Comparison of ENCODE assay signal across 1 cellular context in the genomic region with DNA sequence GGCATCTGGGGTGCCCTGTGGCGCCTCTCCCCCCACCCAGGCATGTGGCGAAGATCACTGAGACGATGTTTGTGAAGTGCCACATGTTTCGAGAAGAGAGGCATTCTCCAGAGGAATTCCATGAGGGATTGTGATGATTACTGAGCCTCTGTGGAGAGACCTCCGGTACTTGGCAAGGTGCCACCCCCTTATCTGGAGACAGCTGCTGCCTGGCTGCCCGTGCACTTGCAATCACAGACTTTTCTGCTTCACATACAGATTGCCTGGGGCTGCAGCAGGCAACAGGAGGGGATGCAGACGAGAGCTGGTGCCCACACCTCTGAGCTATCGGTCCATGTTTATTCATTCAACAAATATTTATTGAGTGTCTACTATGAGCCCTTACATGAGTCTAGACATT.
TF ChIP-seq lines count a peak whose summit lies in the region.

No MANE protein-coding gene starts in this region.

TF ChIP-seq in HEK293, 187 proteins besides CTCF, POLR2A, EP300 and RAD21 (continued from another document and continues in another):
- TF ChIP-seq, protein P1, sequence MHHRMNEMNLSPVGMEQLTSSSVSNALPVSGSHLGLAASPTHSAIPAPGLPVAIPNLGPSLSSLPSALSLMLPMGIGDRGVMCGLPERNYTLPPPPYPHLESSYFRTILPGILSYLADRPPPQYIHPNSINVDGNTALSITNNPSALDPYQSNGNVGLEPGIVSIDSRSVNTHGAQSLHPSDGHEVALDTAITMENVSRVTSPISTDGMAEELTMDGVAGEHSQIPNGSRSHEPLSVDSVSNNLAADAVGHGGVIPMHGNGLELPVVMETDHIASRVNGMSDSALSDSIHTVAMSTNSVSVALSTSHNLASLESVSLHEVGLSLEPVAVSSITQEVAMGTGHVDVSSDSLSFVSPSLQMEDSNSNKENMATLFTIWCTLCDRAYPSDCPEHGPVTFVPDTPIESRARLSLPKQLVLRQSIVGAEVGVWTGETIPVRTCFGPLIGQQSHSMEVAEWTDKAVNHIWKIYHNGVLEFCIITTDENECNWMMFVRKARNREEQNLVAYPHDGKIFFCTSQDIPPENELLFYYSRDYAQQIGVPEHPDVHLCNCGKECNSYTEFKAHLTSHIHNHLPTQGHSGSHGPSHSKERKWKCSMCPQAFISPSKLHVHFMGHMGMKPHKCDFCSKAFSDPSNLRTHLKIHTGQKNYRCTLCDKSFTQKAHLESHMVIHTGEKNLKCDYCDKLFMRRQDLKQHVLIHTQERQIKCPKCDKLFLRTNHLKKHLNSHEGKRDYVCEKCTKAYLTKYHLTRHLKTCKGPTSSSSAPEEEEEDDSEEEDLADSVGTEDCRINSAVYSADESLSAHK (tag by site-specific recombination; IDR thresholded peaks at IDR 0.05) = no peak
- 0 out of 2 replicates have a peak, but pooled peaks have one; percentile 13 for TF ChIP-seq SCRT1 (tag by site-specific recombination; IDR thresholded peaks at IDR 0.05; ENCODE audit: borderline replicate concordance)
- 0 out of 2 replicates have a peak, but pooled peaks have one; percentile 50 for TF ChIP-seq ZNF549 (tag by site-specific recombination; IDR thresholded peaks at IDR 0.05)
- no peak for TF ChIP-seq ZNF658 (tag by site-specific recombination; IDR thresholded peaks at IDR 0.05)
- TF ChIP-seq KLF7 (tag by site-specific recombination; IDR thresholded peaks at IDR 0.05; ENCODE audit: borderline replicate concordance) = no peak
- TF ChIP-seq, protein P2, sequence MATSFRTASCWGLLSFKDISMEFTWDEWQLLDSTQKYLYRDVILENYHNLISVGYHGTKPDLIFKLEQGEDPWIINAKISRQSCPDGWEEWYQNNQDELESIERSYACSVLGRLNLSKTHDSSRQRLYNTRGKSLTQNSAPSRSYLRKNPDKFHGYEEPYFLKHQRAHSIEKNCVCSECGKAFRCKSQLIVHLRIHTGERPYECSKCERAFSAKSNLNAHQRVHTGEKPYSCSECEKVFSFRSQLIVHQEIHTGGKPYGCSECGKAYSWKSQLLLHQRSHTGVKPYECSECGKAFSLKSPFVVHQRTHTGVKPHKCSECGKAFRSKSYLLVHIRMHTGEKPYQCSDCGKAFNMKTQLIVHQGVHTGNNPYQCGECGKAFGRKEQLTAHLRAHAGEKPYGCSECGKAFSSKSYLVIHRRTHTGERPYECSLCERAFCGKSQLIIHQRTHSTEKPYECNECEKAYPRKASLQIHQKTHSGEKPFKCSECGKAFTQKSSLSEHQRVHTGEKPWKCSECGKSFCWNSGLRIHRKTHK (tag by site-specific recombination; IDR thresholded peaks at IDR 0.05) = no peak
- no peak for TF ChIP-seq ZNF133 (tag by site-specific recombination; IDR thresholded peaks at IDR 0.05)
- no peak for TF ChIP-seq ZNF184 (tag by site-specific recombination; IDR thresholded peaks at IDR 0.05)
- no peak for TF ChIP-seq ZNF423 (tag by site-specific recombination; IDR thresholded peaks at IDR 0.05)
- no peak for TF ChIP-seq ZNF510 (tag by site-specific recombination; IDR thresholded peaks at IDR 0.05; ENCODE audit: insufficient replicate concordance)
- TF ChIP-seq ZNF670 (tag by site-specific recombination; IDR thresholded peaks at IDR 0.05; ENCODE audit: low read depth) = no peak
- no peak for TF ChIP-seq HOXA7 (CRISPR knock-in tag; IDR thresholded peaks at IDR 0.05; ENCODE audit: borderline replicate concordance)
- TF ChIP-seq ZNF785 (tag by site-specific recombination; IDR thresholded peaks at IDR 0.05) = no peak
- TF ChIP-seq, protein P3, sequence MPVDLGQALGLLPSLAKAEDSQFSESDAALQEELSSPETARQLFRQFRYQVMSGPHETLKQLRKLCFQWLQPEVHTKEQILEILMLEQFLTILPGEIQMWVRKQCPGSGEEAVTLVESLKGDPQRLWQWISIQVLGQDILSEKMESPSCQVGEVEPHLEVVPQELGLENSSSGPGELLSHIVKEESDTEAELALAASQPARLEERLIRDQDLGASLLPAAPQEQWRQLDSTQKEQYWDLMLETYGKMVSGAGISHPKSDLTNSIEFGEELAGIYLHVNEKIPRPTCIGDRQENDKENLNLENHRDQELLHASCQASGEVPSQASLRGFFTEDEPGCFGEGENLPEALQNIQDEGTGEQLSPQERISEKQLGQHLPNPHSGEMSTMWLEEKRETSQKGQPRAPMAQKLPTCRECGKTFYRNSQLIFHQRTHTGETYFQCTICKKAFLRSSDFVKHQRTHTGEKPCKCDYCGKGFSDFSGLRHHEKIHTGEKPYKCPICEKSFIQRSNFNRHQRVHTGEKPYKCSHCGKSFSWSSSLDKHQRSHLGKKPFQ (tag by site-specific recombination; IDR thresholded peaks at IDR 0.05) = no peak
- TF ChIP-seq ZNF132 (tag by site-specific recombination; IDR thresholded peaks at IDR 0.05; ENCODE audit: borderline replicate concordance) = no peak
- TF ChIP-seq, protein P4, sequence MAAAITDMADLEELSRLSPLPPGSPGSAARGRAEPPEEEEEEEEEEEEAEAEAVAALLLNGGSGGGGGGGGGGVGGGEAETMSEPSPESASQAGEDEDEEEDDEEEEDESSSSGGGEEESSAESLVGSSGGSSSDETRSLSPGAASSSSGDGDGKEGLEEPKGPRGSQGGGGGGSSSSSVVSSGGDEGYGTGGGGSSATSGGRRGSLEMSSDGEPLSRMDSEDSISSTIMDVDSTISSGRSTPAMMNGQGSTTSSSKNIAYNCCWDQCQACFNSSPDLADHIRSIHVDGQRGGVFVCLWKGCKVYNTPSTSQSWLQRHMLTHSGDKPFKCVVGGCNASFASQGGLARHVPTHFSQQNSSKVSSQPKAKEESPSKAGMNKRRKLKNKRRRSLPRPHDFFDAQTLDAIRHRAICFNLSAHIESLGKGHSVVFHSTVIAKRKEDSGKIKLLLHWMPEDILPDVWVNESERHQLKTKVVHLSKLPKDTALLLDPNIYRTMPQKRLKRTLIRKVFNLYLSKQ (tag by site-specific recombination; IDR thresholded peaks at IDR 0.05; ENCODE audit: borderline replicate concordance) = no peak
- TF ChIP-seq, protein P5, sequence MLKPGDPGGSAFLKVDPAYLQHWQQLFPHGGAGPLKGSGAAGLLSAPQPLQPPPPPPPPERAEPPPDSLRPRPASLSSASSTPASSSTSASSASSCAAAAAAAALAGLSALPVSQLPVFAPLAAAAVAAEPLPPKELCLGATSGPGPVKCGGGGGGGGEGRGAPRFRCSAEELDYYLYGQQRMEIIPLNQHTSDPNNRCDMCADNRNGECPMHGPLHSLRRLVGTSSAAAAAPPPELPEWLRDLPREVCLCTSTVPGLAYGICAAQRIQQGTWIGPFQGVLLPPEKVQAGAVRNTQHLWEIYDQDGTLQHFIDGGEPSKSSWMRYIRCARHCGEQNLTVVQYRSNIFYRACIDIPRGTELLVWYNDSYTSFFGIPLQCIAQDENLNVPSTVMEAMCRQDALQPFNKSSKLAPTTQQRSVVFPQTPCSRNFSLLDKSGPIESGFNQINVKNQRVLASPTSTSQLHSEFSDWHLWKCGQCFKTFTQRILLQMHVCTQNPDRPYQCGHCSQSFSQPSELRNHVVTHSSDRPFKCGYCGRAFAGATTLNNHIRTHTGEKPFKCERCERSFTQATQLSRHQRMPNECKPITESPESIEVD (tag by site-specific recombination; IDR thresholded peaks at IDR 0.05) = no peak
- TF ChIP-seq ZNF112 (tag by site-specific recombination; IDR thresholded peaks at IDR 0.05) = no peak
- no peak for TF ChIP-seq ZNF37A (tag by site-specific recombination; IDR thresholded peaks at IDR 0.05)
- TF ChIP-seq ZNF473 (tag by site-specific recombination; IDR thresholded peaks at IDR 0.05) = no peak
- TF ChIP-seq ZNF558 (tag by site-specific recombination; IDR thresholded peaks at IDR 0.05) = no peak
- no peak for TF ChIP-seq ZSCAN23 (tag by site-specific recombination; IDR thresholded peaks at IDR 0.05)
- no peak for TF ChIP-seq ZNF248 (tag by site-specific recombination; IDR thresholded peaks at IDR 0.05)
- TF ChIP-seq ZNF16 (tag by site-specific recombination; IDR thresholded peaks at IDR 0.05; ENCODE audit: low read depth) = no peak
- TF ChIP-seq ZBTB17 (tag by site-specific recombination; IDR thresholded peaks at IDR 0.05) = peak; percentile 71
- no peak for TF ChIP-seq ZNF555 (tag by site-specific recombination; conservative IDR thresholded peaks at IDR 0.05)
- peak; percentile 66; the same call in 1 of the 2 replicates for TF ChIP-seq ZNF561 (tag by site-specific recombination; IDR thresholded peaks at IDR 0.05; ENCODE audit: borderline replicate concordance)
- no peak for TF ChIP-seq ZNF24 (tag by site-specific recombination; IDR thresholded peaks at IDR 0.05)
- TF ChIP-seq SCRT2 (tag by site-specific recombination; IDR thresholded peaks at IDR 0.05) = peak; percentile 89; the same call in 1 of the 2 replicates
- TF ChIP-seq YY2 (tag by site-specific recombination; IDR thresholded peaks at IDR 0.05) = no peak
- TF ChIP-seq, protein P6, sequence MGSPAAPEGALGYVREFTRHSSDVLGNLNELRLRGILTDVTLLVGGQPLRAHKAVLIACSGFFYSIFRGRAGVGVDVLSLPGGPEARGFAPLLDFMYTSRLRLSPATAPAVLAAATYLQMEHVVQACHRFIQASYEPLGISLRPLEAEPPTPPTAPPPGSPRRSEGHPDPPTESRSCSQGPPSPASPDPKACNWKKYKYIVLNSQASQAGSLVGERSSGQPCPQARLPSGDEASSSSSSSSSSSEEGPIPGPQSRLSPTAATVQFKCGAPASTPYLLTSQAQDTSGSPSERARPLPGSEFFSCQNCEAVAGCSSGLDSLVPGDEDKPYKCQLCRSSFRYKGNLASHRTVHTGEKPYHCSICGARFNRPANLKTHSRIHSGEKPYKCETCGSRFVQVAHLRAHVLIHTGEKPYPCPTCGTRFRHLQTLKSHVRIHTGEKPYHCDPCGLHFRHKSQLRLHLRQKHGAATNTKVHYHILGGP (tag by site-specific recombination; IDR thresholded peaks at IDR 0.05) = no peak
- TF ChIP-seq ZNF664 (tag by site-specific recombination; IDR thresholded peaks at IDR 0.05) = peak; percentile 92
- TF ChIP-seq ZNF121 (tag by site-specific recombination; IDR thresholded peaks at IDR 0.05) = no peak
- TF ChIP-seq, protein P7, sequence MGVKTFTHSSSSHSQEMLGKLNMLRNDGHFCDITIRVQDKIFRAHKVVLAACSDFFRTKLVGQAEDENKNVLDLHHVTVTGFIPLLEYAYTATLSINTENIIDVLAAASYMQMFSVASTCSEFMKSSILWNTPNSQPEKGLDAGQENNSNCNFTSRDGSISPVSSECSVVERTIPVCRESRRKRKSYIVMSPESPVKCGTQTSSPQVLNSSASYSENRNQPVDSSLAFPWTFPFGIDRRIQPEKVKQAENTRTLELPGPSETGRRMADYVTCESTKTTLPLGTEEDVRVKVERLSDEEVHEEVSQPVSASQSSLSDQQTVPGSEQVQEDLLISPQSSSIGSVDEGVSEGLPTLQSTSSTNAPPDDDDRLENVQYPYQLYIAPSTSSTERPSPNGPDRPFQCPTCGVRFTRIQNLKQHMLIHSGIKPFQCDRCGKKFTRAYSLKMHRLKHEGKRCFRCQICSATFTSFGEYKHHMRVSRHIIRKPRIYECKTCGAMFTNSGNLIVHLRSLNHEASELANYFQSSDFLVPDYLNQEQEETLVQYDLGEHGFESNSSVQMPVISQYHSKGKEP (tag by site-specific recombination; IDR thresholded peaks at IDR 0.05) = no peak
- TF ChIP-seq, protein P8, sequence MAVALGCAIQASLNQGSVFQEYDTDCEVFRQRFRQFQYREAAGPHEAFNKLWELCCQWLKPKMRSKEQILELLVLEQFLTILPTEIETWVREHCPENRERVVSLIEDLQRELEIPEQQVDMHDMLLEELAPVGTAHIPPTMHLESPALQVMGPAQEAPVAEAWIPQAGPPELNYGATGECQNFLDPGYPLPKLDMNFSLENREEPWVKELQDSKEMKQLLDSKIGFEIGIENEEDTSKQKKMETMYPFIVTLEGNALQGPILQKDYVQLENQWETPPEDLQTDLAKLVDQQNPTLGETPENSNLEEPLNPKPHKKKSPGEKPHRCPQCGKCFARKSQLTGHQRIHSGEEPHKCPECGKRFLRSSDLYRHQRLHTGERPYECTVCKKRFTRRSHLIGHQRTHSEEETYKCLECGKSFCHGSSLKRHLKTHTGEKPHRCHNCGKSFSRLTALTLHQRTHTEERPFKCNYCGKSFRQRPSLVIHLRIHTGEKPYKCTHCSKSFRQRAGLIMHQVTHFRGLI (tag by site-specific recombination; IDR thresholded peaks at IDR 0.05) = no peak
- TF ChIP-seq, protein P9, sequence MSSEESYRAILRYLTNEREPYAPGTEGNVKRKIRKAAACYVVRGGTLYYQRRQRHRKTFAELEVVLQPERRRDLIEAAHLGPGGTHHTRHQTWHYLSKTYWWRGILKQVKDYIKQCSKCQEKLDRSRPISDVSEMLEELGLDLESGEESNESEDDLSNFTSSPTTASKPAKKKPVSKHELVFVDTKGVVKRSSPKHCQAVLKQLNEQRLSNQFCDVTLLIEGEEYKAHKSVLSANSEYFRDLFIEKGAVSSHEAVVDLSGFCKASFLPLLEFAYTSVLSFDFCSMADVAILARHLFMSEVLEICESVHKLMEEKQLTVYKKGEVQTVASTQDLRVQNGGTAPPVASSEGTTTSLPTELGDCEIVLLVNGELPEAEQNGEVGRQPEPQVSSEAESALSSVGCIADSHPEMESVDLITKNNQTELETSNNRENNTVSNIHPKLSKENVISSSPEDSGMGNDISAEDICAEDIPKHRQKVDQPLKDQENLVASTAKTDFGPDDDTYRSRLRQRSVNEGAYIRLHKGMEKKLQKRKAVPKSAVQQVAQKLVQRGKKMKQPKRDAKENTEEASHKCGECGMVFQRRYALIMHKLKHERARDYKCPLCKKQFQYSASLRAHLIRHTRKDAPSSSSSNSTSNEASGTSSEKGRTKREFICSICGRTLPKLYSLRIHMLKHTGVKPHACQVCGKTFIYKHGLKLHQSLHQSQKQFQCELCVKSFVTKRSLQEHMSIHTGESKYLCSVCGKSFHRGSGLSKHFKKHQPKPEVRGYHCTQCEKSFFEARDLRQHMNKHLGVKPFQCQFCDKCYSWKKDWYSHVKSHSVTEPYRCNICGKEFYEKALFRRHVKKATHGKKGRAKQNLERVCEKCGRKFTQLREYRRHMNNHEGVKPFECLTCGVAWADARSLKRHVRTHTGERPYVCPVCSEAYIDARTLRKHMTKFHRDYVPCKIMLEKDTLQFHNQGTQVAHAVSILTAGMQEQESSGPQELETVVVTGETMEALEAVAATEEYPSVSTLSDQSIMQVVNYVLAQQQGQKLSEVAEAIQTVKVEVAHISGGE (tag by site-specific recombination; conservative IDR thresholded peaks at IDR 0.05; ENCODE audit: low read depth) = no peak
- TF ChIP-seq PRDM1 (tag by site-specific recombination; IDR thresholded peaks at IDR 0.05) = no peak
- no peak for TF ChIP-seq ZNF2 (tag by site-specific recombination; IDR thresholded peaks at IDR 0.05)
- no peak for TF ChIP-seq ZNF114 (tag by site-specific recombination; IDR thresholded peaks at IDR 0.05)
- TF ChIP-seq ZNF571 (tag by site-specific recombination; IDR thresholded peaks at IDR 0.05) = no peak
- no peak for TF ChIP-seq ZNF157 (tag by site-specific recombination; IDR thresholded peaks at IDR 0.05)
- TF ChIP-seq ZNF394 (tag by site-specific recombination; IDR thresholded peaks at IDR 0.05; ENCODE audit: borderline replicate concordance) = no peak
- no peak for TF ChIP-seq ZNF791 (tag by site-specific recombination; IDR thresholded peaks at IDR 0.05)
- TF ChIP-seq, protein P10, sequence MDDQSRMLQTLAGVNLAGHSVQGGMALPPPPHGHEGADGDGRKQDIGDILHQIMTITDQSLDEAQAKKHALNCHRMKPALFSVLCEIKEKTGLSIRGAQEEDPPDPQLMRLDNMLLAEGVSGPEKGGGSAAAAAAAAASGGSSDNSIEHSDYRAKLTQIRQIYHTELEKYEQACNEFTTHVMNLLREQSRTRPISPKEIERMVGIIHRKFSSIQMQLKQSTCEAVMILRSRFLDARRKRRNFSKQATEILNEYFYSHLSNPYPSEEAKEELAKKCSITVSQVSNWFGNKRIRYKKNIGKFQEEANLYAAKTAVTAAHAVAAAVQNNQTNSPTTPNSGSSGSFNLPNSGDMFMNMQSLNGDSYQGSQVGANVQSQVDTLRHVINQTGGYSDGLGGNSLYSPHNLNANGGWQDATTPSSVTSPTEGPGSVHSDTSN (CRISPR knock-in tag; IDR thresholded peaks at IDR 0.05) = no peak
- TF ChIP-seq ZNF529 (tag by site-specific recombination; IDR thresholded peaks at IDR 0.05; ENCODE audit: insufficient replicate concordance) = no peak
